ENCODE assay signal across 20 cellular contexts in the genomic region with DNA sequence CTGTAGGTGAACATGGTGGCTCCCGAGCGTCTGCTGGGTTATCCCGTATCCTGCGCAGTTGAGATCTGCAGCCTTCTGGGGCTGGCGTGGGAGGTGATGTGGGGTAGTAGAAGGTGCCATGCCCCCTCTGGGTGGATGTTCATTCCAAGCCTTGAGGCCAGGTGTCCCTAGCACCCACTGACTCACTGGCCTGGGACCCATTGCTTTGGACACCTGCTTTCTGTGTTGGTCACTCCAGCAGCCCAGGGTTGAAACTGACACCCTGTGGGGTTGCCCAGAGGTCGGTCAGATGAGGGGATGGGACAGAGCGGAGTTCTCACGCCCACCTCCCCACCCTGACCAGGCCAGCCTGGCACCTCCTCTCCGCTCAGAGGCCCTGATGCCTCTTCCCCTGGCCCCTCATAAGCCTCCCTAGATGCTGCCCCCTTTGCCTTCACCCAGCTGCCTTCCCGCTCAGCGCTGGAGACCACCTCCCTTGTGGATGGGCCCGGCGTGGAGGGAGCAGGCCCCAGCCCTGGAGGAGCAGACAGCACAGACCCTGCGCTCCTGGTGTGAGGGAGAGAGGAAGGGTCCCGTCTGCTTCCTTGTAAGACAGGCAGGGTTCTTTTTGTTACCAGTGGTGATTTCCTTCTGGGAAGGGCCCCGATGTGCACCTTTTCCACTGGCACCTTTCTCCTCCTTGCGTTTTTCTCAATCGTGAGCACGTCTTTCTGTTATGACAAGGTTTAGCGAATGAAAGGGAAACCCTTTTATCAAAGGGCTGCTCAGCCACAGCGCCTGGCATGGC. TPM values are rescaled to one million over a fixed set of nuclear protein-coding genes. Genes with fewer than 3 reads are reported as not detected.
DNase-seq lines count a peak whose midpoint lies in the region; ATAC-seq and TF ChIP-seq lines count a peak whose summit lies in the region.
"Had no signal": no experiment of that assay in that cellular context is flagged by ENCODE, and none has a peak within 500 bp of the region (broad histone marks: within the 10 kb centered on the region; RNA-seq: fewer than 3 reads in every experiment).

No MANE protein-coding gene starts in this region.

- no peaks in the 10 kb centered on the region for H3K36me3 Mint-ChIP-seq in effector memory CD8-positive, alpha-beta T cell (ENCODE audit: insufficient read depth)

- no peaks in the 10 kb centered on the region for H3K9me3 Mint-ChIP-seq in effector memory CD8-positive, alpha-beta T cell

- ATAC-seq in effector memory CD8-positive, alpha-beta T cell (replicated peaks): no peak
- ATAC-seq: K562 had no signal

- H3K4me3 ChIP-seq in NT2/D1 (ENCODE audit: insufficient read length, low read depth) (no peak overlapping the region), right atrium auricular region (peak overlapping the region; percentile 62 to 70), osteoblast (ENCODE audit: insufficient read depth, low read length) (no peak overlapping the region), skeletal muscle tissue (ENCODE audit: low read length in 3 of 3) (peak overlapping the region in 2 of 3 donors; percentile 74 to 85)
- H3K4me3 ChIP-seq: GM23338, K562 had no signal

- no peaks in the 10 kb centered on the region for H4K20me1 ChIP-seq in osteoblast (ENCODE audit: insufficient read depth, low read length)

- H3K4me1 Mint-ChIP-seq in effector memory CD8-positive, alpha-beta T cell (ENCODE audit: low read depth in 2 of 2): peaks cover 4% of the 10 kb centered on the region in 2 donors
- H3K4me1 Mint-ChIP-seq: GM23338 had no signal

- no peak overlapping the region for H3K4me3 Mint-ChIP-seq in effector memory CD8-positive, alpha-beta T cell

- H3K36me3 ChIP-seq in NT2/D1 (ENCODE audit: insufficient read depth, insufficient read length, low read length): no peaks in the 10 kb centered on the region
- no peaks in the 10 kb centered on the region for H3K36me3 ChIP-seq in right atrium auricular region
- no peaks in the 10 kb centered on the region for H3K36me3 ChIP-seq in osteoblast (ENCODE audit: insufficient read depth, low read length)
- H3K36me3 ChIP-seq in skeletal muscle tissue (ENCODE audit: control insufficient read depth in 3 of 3, insufficient read depth in 3 of 3, low read length in 3 of 3): no peaks in the 10 kb centered on the region

- H3K4me1 ChIP-seq in NT2/D1 (ENCODE audit: insufficient read depth, insufficient read length) (peaks cover 16% of the 10 kb centered on the region), right atrium auricular region (peaks cover 0 to 70% of the 10 kb centered on the region in 2 donors), osteoblast (ENCODE audit: insufficient read depth, low read length) (no peaks in the 10 kb centered on the region), skeletal muscle tissue (ENCODE audit: control insufficient read depth in 3 of 3, insufficient read depth in 3 of 3, low read length in 3 of 3) (peaks cover 47 to 83% (median 80%) of the 10 kb centered on the region in 3 donors)

- no peaks in the 10 kb centered on the region for H3K79me2 ChIP-seq in osteoblast (ENCODE audit: insufficient read depth, low read length)

- H3K27ac ChIP-seq in right atrium auricular region: peak overlapping the region; percentile 85 to 96
- H3K27ac ChIP-seq in osteoblast (ENCODE audit: low read depth, low read length): no peak overlapping the region
- H3K27ac ChIP-seq in skeletal muscle tissue (ENCODE audit: low read depth, low read length): peak overlapping the region; percentile 87

- peak overlapping the region; percentile 39 for H3K9ac ChIP-seq in NT2/D1 (ENCODE audit: insufficient read length, low read depth)
- peak overlapping the region; percentile 20 to 98 (median 93) for H3K9ac ChIP-seq in skeletal muscle tissue (ENCODE audit: low read depth in 1 of 3, low read length in 3 of 3)
- H3K9ac ChIP-seq: SK-N-SH had no signal

- TF ChIP-seq CTCF in right atrium auricular region (IDR thresholded peaks at IDR 0.05): no peak
- no peak for TF ChIP-seq CTCF in osteoblast (IDR thresholded peaks at IDR 0.05; ENCODE audit: extremely low read depth, low read depth, low read length)

- no peak overlapping the region for H2AFZ ChIP-seq in osteoblast (ENCODE audit: low read length)
- H2AFZ ChIP-seq: GM23338 had no signal

- H3K4me2 ChIP-seq in osteoblast (ENCODE audit: insufficient read depth, low read length): no peak overlapping the region
- H3K4me2 ChIP-seq: GM23338, SK-N-SH had no signal

- H3K27me3 Mint-ChIP-seq in effector memory CD8-positive, alpha-beta T cell: peaks cover 25 to 47% of the 10 kb centered on the region in 2 donors

- no peak for DNase-seq in NT2/D1 (ENCODE audit: low read depth, low spot score)
- DNase-seq in right atrium auricular region (ENCODE audit: low spot score): no peak
- DNase-seq in osteoblast (ENCODE audit: insufficient read length, low spot score, missing footprints): peak; percentile 78
- DNase-seq in kidney glomerular epithelial cell (lab: John Stamatoyannopoulos, UW): no peak
- no peak for DNase-seq in OCI-M1 (lab: John Stamatoyannopoulos, UW)
- no peak for DNase-seq in effector memory CD8-positive, alpha-beta T cell
- DNase-seq: ACHN; COR-L47; GDM1; NCI-H1694 treated with DMSO at 0.1 percent for 48 hours; NCI-H748 treated with DMSO at 0.1 percent for 48 hours; NK-92 treated with Interleukin-12 subunit alpha and Interleukin-12 subunit beta, amount 100 ng/mL, for 24 hours; SHP77 treated with DMSO at 0.1 percent for 48 hours; SK-N-SH had no signal

- H3K27me3 ChIP-seq in NT2/D1 (ENCODE audit: insufficient read depth, insufficient read length) (peaks cover 87% of the 10 kb centered on the region), right atrium auricular region (no peaks in the 10 kb centered on the region), osteoblast (ENCODE audit: insufficient read depth, low read length) (peaks cover 37% of the 10 kb centered on the region), skeletal muscle tissue (ENCODE audit: control insufficient read depth in 3 of 3, insufficient read depth in 3 of 3, low read length in 3 of 3) (peaks cover 0 to 20% (median 5%) of the 10 kb centered on the region in 3 donors)

- H3K9me3 ChIP-seq in NT2/D1 (ENCODE audit: insufficient read depth, low read length) (peaks cover 10% of the 10 kb centered on the region; the same call in 1 of the 2 replicates), right atrium auricular region (no peaks in the 10 kb centered on the region), osteoblast (ENCODE audit: low read depth, low read length) (no peaks in the 10 kb centered on the region), skeletal muscle tissue (ENCODE audit: control insufficient read depth in 3 of 3, low read length in 3 of 3) (peaks cover 0 to 4% (median 0%) of the 10 kb centered on the region in 3 donors)
- H3K9me3 ChIP-seq: SK-N-SH had no signal

- H3K27ac Mint-ChIP-seq in effector memory CD8-positive, alpha-beta T cell: no peak overlapping the region
- H3K27ac Mint-ChIP-seq: GM23338 had no signal

RNA-seq across cellular contexts. Expression of gene DOK7, which starts 2.0 kb away (rescaled TPM):
- total RNA-seq in right atrium auricular region (10 to 100 TPM; 31.0 to 68.9 TPM), osteoblast (not detected in 2 replicates), skeletal muscle tissue (9.9 TPM)
- total RNA-seq: K562 had no signal

RNA-seq across cellular contexts. Expression of gene HGFAC, which starts 23.3 kb away (rescaled TPM):
- total RNA-seq in right atrium auricular region: not detected
- total RNA-seq in osteoblast: not detected in 2 replicates
- total RNA-seq in skeletal muscle tissue: 0.52 TPM
- total RNA-seq: Daoy, K562, NCI-H460, OCI-LY7 had no signal

Comparison
In these comparisons a context has a peak if more than half of its experiments do, and no peak if none do; other contexts are left out.
1. H3K4me3 ChIP-seq: peak in right atrium auricular region (2 of 2) and skeletal muscle tissue (2 of 3); none in NT2/D1 (single experiment) and osteoblast (single experiment).
2. RNA of gene DOK7, which starts 2.0 kb away (total RNA-seq): 31.0 to 68.9 TPM in right atrium auricular region and 9.9 TPM in skeletal muscle tissue (single experiment); not detected in osteoblast; every median in the first group is over 10 times any median in the second.